16 cellular contexts compared by ENCODE assay signal in the genomic region with DNA sequence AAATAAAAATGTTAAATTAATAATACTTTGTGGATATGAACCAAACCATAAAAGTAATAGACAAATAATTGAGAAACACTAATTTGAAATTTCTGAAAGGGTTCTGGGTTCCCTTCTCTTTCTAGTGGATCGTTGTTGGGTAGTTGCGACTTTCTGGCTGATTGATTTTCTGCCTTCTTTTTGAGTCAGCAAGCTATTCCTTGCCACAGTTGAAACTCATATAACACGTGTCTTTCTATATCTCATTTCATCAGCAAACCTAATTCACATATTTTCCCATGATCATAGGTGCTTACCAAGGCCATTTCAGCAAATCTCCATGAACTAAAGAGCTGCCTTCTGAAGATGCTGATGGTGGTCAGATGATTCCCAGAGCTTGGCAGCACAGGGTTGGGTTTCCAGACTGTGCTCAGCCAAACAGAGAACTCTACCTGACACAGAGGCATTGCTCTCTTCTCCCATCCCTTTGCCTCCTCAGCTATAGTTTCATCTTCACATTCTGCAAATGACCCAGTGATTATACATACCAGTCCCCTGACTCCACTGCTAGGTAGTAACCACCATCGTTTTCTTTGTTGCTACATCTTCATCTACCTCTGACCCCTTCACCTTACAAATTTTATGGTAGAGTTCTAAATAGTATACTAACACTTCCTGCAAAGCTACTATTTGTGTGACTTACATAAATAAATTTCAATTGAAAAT.
DNase-seq lines count a peak whose midpoint lies in the region; ATAC-seq, FAIRE-seq and TF ChIP-seq lines count a peak whose summit lies in the region.
"Had no signal": no experiment of that assay in that cellular context is flagged by ENCODE, and none has a peak within 500 bp of the region (broad histone marks: within the 10 kb centered on the region; RNA-seq: fewer than 3 reads in every experiment).

No MANE protein-coding gene starts in this region.

- no peak overlapping the region for H3K27ac ChIP-seq in aorta (ENCODE audit: low read depth in 1 of 2, low read length in 2 of 2)
- H3K27ac ChIP-seq: ascending aorta, esophagus squamous epithelium, SJSA1 had no signal

- H3K4me3 ChIP-seq in aorta (ENCODE audit: low read length in 2 of 2): no peak overlapping the region
- H3K4me3 ChIP-seq: ascending aorta, esophagus squamous epithelium, SJSA1 had no signal

- intact Hi-C loops in aorta (cut with DNase I): no loop called here

- no peaks in the 10 kb centered on the region for H3K4me1 ChIP-seq in aorta (ENCODE audit: control insufficient read depth in 1 of 2, insufficient read depth in 2 of 2, low read length in 2 of 2)
- H3K4me1 ChIP-seq: ascending aorta, esophagus squamous epithelium, SJSA1 had no signal

- no peaks in the 10 kb centered on the region for H3K36me3 ChIP-seq in aorta (ENCODE audit: control insufficient read depth in 1 of 2, insufficient read depth in 2 of 2, low read length in 1 of 2)
- H3K36me3 ChIP-seq: ascending aorta, esophagus squamous epithelium, SJSA1 had no signal

- no peak overlapping the region for H3K27ac Mint-ChIP-seq in activated naive CD4-positive, alpha-beta T cell treated with anti-CD3 and anti-CD28 coated beads, Interleukin-2, amount 10 ng/mL, durations not matched to agents 7 days and 5 days
- H3K27ac Mint-ChIP-seq: activated CD4-positive, alpha-beta memory T cell treated with anti-CD3 and anti-CD28 coated beads, Interleukin-2, amount 10 ng/mL, durations not matched to agents 7 days and 5 days; CD8-positive, alpha-beta T cell had no signal

- CTCF ChIA-PET in activated naive CD4-positive, alpha-beta T cell treated with anti-CD3 and anti-CD28 coated beads, Interleukin-2, amount 10 ng/mL, durations not matched to agents 7 days and 5 days (lab: Charles Lee): no interaction called here

- H3K36me3 Mint-ChIP-seq in activated naive CD4-positive, alpha-beta T cell treated with anti-CD3 and anti-CD28 coated beads, Interleukin-2, amount 10 ng/mL, durations not matched to agents 7 days and 5 days: no peaks in the 10 kb centered on the region
- H3K36me3 Mint-ChIP-seq: CD8-positive, alpha-beta T cell had no signal

- ATAC-seq in GM19438 (IDR thresholded peaks at IDR 0.05; ENCODE audit: low read depth, unreplicated experiment): peak; percentile 64
- ATAC-seq in HG02588 (IDR thresholded peaks at IDR 0.05; ENCODE audit: unreplicated experiment): peak; percentile 70
- peak; percentile 72 for ATAC-seq in HG03342 (IDR thresholded peaks at IDR 0.05; ENCODE audit: unreplicated experiment)
- no peak for ATAC-seq in aorta (ENCODE audit: low FRiP score)
- ATAC-seq: CD8-positive, alpha-beta T cell; left cardiac atrium had no signal

- peaks cover 2% of the 10 kb centered on the region for H3K9me3 Mint-ChIP-seq in activated naive CD4-positive, alpha-beta T cell treated with anti-CD3 and anti-CD28 coated beads, Interleukin-2, amount 10 ng/mL, durations not matched to agents 7 days and 5 days
- H3K9me3 Mint-ChIP-seq: activated CD4-positive, alpha-beta memory T cell treated with anti-CD3 and anti-CD28 coated beads, Interleukin-2, amount 10 ng/mL, durations not matched to agents 7 days and 5 days; CD8-positive, alpha-beta T cell had no signal

- no peaks in the 10 kb centered on the region for H3K4me1 Mint-ChIP-seq in activated naive CD4-positive, alpha-beta T cell treated with anti-CD3 and anti-CD28 coated beads, Interleukin-2, amount 10 ng/mL, durations not matched to agents 7 days and 5 days
- H3K4me1 Mint-ChIP-seq: activated CD4-positive, alpha-beta memory T cell treated with anti-CD3 and anti-CD28 coated beads, Interleukin-2, amount 10 ng/mL, durations not matched to agents 7 days and 5 days had no signal

- 46 to 67% methylated on average over 4 of the region's 4 CpGs for whole genome bisulfite sequencing in aorta, 2 donors

- TF ChIP-seq POLR2A in GM12891 (IDR thresholded peaks at IDR 0.05; ENCODE audit: low read depth, low read length): no peak

- H3K27me3 Mint-ChIP-seq in activated naive CD4-positive, alpha-beta T cell treated with anti-CD3 and anti-CD28 coated beads, Interleukin-2, amount 10 ng/mL, durations not matched to agents 7 days and 5 days: no peaks in the 10 kb centered on the region
- H3K27me3 Mint-ChIP-seq: activated CD4-positive, alpha-beta memory T cell treated with anti-CD3 and anti-CD28 coated beads, Interleukin-2, amount 10 ng/mL, durations not matched to agents 7 days and 5 days had no signal

- DNase-seq in GM12891 (ENCODE audit: insufficient read length, low spot score) (no peak), NCI-H526 (lab: John Stamatoyannopoulos, UW) (no peak), aorta (no peak), pons (ENCODE audit: low spot score) (no peak)
- DNase-seq in activated naive CD4-positive, alpha-beta T cell treated with anti-CD3 and anti-CD28 coated beads, Interleukin-2, amount 10 ng/mL, durations not matched to agents 7 days and 5 days: no peak
- DNase-seq: activated CD4-positive, alpha-beta memory T cell treated with anti-CD3 and anti-CD28 coated beads, Interleukin-2, amount 10 ng/mL, durations not matched to agents 7 days and 5 days; CD8-positive, alpha-beta T cell; dermis blood vessel endothelial cell; esophagus squamous epithelium; left cardiac atrium had no signal

- no peak for FAIRE-seq in GM12891 (lab: Jason Lieb, UNC)
- FAIRE-seq: TTC549 had no signal

- no peak overlapping the region for H3K4me3 Mint-ChIP-seq in activated naive CD4-positive, alpha-beta T cell treated with anti-CD3 and anti-CD28 coated beads, Interleukin-2, amount 10 ng/mL, durations not matched to agents 7 days and 5 days
- H3K4me3 Mint-ChIP-seq: activated CD4-positive, alpha-beta memory T cell treated with anti-CD3 and anti-CD28 coated beads, Interleukin-2, amount 10 ng/mL, durations not matched to agents 7 days and 5 days; CD8-positive, alpha-beta T cell had no signal

- no peaks in the 10 kb centered on the region for H3K27me3 ChIP-seq in aorta (ENCODE audit: control insufficient read depth in 1 of 2, insufficient read depth in 2 of 2, low read length in 1 of 2)
- H3K27me3 ChIP-seq: ascending aorta, esophagus squamous epithelium, SJSA1 had no signal

- H3K9me3 ChIP-seq in aorta (ENCODE audit: control insufficient read depth, low read length): no peaks in the 10 kb centered on the region
- H3K9me3 ChIP-seq: ascending aorta, esophagus squamous epithelium, SJSA1 had no signal

TF ChIP-seq in GM12891, 5 proteins besides CTCF, POLR2A, EP300 and RAD21:
- TF ChIP-seq PAX5 (IDR thresholded peaks at IDR 0.05; ENCODE audit: insufficient read depth, low read length, severe bottlenecking) (peak; percentile 41), TAF1 (IDR thresholded peaks at IDR 0.05; ENCODE audit: low read depth, low read length) (no peak)
